10 cellular contexts compared by ENCODE assay signal in the genomic region with DNA sequence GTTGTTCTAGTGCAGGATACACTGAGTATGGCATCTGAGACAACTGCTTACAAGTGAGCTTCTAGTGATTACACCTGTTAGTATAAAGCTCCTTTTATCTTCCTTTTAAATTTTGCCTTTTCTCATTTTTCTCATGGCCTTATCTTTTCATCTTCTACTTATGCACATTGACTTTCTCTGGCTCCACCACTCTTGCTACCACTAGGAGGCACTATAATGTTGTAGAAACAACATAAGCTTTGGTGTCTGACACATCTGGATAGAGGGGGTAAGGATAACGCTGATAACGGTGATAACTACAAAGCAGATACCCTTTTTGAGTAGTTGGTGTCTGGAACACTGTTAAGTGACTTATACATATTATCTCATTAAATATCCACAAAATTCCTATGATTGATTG.
DNase-seq lines count a peak whose midpoint lies in the region; ATAC-seq, FAIRE-seq and TF ChIP-seq lines count a peak whose summit lies in the region.
"Had no signal": no experiment of that assay in that cellular context is flagged by ENCODE, and none has a peak within 500 bp of the region (broad histone marks: within the 10 kb centered on the region; RNA-seq: fewer than 3 reads in every experiment).

No MANE protein-coding gene starts in this region.

- peaks cover 4% of the 10 kb centered on the region; the same call in 2 of the 3 replicates for H3K9me3 Mint-ChIP-seq in GM23338
- H3K9me3 Mint-ChIP-seq: central memory CD8-positive, alpha-beta T cell had no signal

- no peak for FAIRE-seq in D721Med (lab: Jason Lieb, UNC)

- peak; percentile 27 for TF ChIP-seq CTCF in D721Med (IDR thresholded peaks at IDR 0.05; ENCODE audit: insufficient read depth, missing control alignments)
- TF ChIP-seq CTCF in GM23338 (conservative IDR thresholded peaks at IDR 0.05; ENCODE audit: low read depth in 2 of 2), result peak; percentile 71 to 77
- peak; percentile 59 for TF ChIP-seq CTCF in OCI-LY1 (IDR thresholded peaks at IDR 0.05; ENCODE audit: low read length)

- peaks cover 4% of the 10 kb centered on the region; the same call in 2 of the 3 replicates for H3K36me3 Mint-ChIP-seq in GM23338 (ENCODE audit: low read depth)

- no peaks in the 10 kb centered on the region for H3K4me1 Mint-ChIP-seq in GM23338
- H3K4me1 Mint-ChIP-seq: central memory CD8-positive, alpha-beta T cell had no signal

- H3K9ac ChIP-seq in OCI-LY1 (ENCODE audit: low read length), result no peak overlapping the region

- H3K36me3 ChIP-seq in GM23338 (ENCODE audit: insufficient read depth), result no peaks in the 10 kb centered on the region
- H3K36me3 ChIP-seq in OCI-LY1 (ENCODE audit: insufficient read depth, low read length), result no peaks in the 10 kb centered on the region

- no peaks in the 10 kb centered on the region for H3K9me2 ChIP-seq in GM23338 (ENCODE audit: insufficient read depth)
- H3K9me2 ChIP-seq in OCI-LY1 (ENCODE audit: low read depth, low read length), result no peaks in the 10 kb centered on the region

- no peak overlapping the region for H3K4me3 ChIP-seq in GM23338
- H3K4me3 ChIP-seq in OCI-LY1 (ENCODE audit: low read depth, low read length, poor library complexity, severe bottlenecking), result no peak overlapping the region

- H3K9me3 ChIP-seq in OCI-LY1 (ENCODE audit: low read length), result no peaks in the 10 kb centered on the region

- ATAC-seq in GM23338 (peak; percentile 77), HG03095 (IDR thresholded peaks at IDR 0.05; ENCODE audit: unreplicated experiment) (no peak), HG03175 (IDR thresholded peaks at IDR 0.05; ENCODE audit: unreplicated experiment) (no peak)

- H3K4me1 ChIP-seq in GM23338 (ENCODE audit: insufficient read depth) (no peaks in the 10 kb centered on the region), OCI-LY1 (ENCODE audit: insufficient read depth, low read length, severe bottlenecking) (no peaks in the 10 kb centered on the region)

- no peak overlapping the region for H3K4me3 Mint-ChIP-seq in GM23338
- H3K4me3 Mint-ChIP-seq: central memory CD8-positive, alpha-beta T cell had no signal

- H2AFZ ChIP-seq in GM23338 (no peak overlapping the region), OCI-LY1 (ENCODE audit: low read length) (no peak overlapping the region)

- H3K27ac ChIP-seq in GM23338 (ENCODE audit: low read depth) (no peak overlapping the region), OCI-LY1 (ENCODE audit: low read depth, low read length, poor library complexity, severe bottlenecking) (no peak overlapping the region)

- DNase-seq in D721Med (ENCODE audit: insufficient read length, low spot score), result no peak
- peak; percentile 72 for DNase-seq in GM23338 (ENCODE audit: low spot score)
- DNase-seq in iPS-NIHi7 (ENCODE audit: extremely low spot score), result peak; percentile 66
- DNase-seq in globus pallidus (ENCODE audit: low spot score), result no peak
- no peak for DNase-seq in activated CD4-positive, alpha-beta T cell treated with anti-CD3 and anti-CD28 coated beads for 48 hours
- DNase-seq: activated CD4-positive, CD25-positive, alpha-beta regulatory T cell treated with anti-CD3 and anti-CD28 coated beads, Interleukin-2, amount 50 U/mL, for 72 hours had no signal

- no peaks in the 10 kb centered on the region for H3K79me2 ChIP-seq in GM23338 (replicated peaks; ENCODE audit: insufficient read depth)
- H3K79me2 ChIP-seq in OCI-LY1 (ENCODE audit: insufficient read depth, low read length), result no peaks in the 10 kb centered on the region

- H4K20me1 ChIP-seq in GM23338 (replicated peaks; ENCODE audit: insufficient read depth) (no peaks in the 10 kb centered on the region), OCI-LY1 (ENCODE audit: insufficient read depth, low read length) (no peaks in the 10 kb centered on the region)

- H3F3A ChIP-seq in GM23338 (replicated peaks; ENCODE audit: low read depth) (no peaks in the 10 kb centered on the region), OCI-LY1 (ENCODE audit: insufficient read depth, low read length) (no peaks in the 10 kb centered on the region)

- H3K27me3 Mint-ChIP-seq in GM23338 (ENCODE audit: insufficient read depth, low read depth, poor library complexity), result peaks cover 1% of the 10 kb centered on the region
- H3K27me3 Mint-ChIP-seq: central memory CD8-positive, alpha-beta T cell had no signal

- H3K4me2 ChIP-seq in GM23338, result no peak overlapping the region
- no peak overlapping the region for H3K4me2 ChIP-seq in OCI-LY1 (ENCODE audit: low read length)

- H3K27ac Mint-ChIP-seq in GM23338, result no peak overlapping the region

- H3K27me3 ChIP-seq in GM23338 (ENCODE audit: insufficient read depth) (no peaks in the 10 kb centered on the region), OCI-LY1 (ENCODE audit: insufficient read depth, low read length) (no peaks in the 10 kb centered on the region)

TF ChIP-seq in GM23338, 12 proteins besides CTCF, POLR2A, EP300 and RAD21:
- TF ChIP-seq POLR2AphosphoS5 (IDR thresholded peaks at IDR 0.05; ENCODE audit: low read depth), result no peak
- TF ChIP-seq STAT1 (IDR thresholded peaks at IDR 0.05; ENCODE audit: unreplicated experiment), result no peak
- no peak for TF ChIP-seq ZNF114 (CRISPR knock-in tag; IDR thresholded peaks at IDR 0.05)

Comparison
In these comparisons a context has a peak if more than half of its experiments do, and no peak if none do; other contexts are left out.
1. DNase-seq: peak in GM23338 (single experiment) and iPS-NIHi7 (single experiment); none in D721Med (single experiment), globus pallidus (single experiment) and activated CD4-positive, alpha-beta T cell treated with anti-CD3 and anti-CD28 coated beads for 48 hours (single experiment).
2. Peak in every context shown above with its lines, with median percentiles within 50 percentile points of each other: CTCF ChIP-seq.